ENCODE assay signal across 8 cellular contexts in genomic region chr2:65357959-65358294, GRCh38.
DNase-seq lines count a peak whose midpoint lies in the region; ATAC-seq and TF ChIP-seq lines count a peak whose summit lies in the region.

No MANE protein-coding gene starts in this region.

- no peaks in the 10 kb centered on the region for H3K36me3 ChIP-seq in OCI-LY3 (replicated peaks; ENCODE audit: low read depth, low read length)

- H3K27me3 ChIP-seq in OCI-LY3 (ENCODE audit: low read depth, low read length) (no peaks in the 10 kb centered on the region), foreskin keratinocyte (no peaks in the 10 kb centered on the region)

- H3K4me2 ChIP-seq in OCI-LY3 (ENCODE audit: low read length): peak overlapping the region; percentile 77

- no peak overlapping the region for H2AFZ ChIP-seq in OCI-LY3 (ENCODE audit: low read depth, low read length)

- no peak for DNase-seq in activated T-cell treated with anti-CD3 and anti-CD28 coated beads, Interleukin-2, amount 50 U/mL, for 24 hours
- DNase-seq in activated T-cell treated with anti-CD3 and anti-CD28 coated beads, Interleukin-2, amount 50 U/mL, for 48 hours: no peak
- DNase-seq in stimulated activated naive CD8-positive, alpha-beta T cell treated with anti-CD3 and anti-CD28 coated beads, Interleukin-15, Interleukin-2, amounts not matched to agents 100 U/mL and 50 U/mL, for 24 hours: no peak
- DNase-seq in naive thymus-derived CD8-positive, alpha-beta T cell: no peak
- DNase-seq in foreskin keratinocyte (no peak), cardiac septum (ENCODE audit: low spot score) (no peak)

- H3K27ac ChIP-seq in OCI-LY3 (ENCODE audit: low read length): peak overlapping the region; percentile 40
- H3K27ac ChIP-seq in foreskin keratinocyte: no peak overlapping the region

- H3K4me1 ChIP-seq in OCI-LY3 (ENCODE audit: low read length): peaks cover 38% of the 10 kb centered on the region
- H3K4me1 ChIP-seq in foreskin keratinocyte: peaks cover 27% of the 10 kb centered on the region

- POLR2A ChIA-PET in naive thymus-derived CD8-positive, alpha-beta T cell (lab: Charles Lee): no interaction called here

- peaks cover 61% of the 10 kb centered on the region for H4K20me1 ChIP-seq in OCI-LY3 (ENCODE audit: insufficient read depth, low read length)

- no peaks in the 10 kb centered on the region for H3K9me3 ChIP-seq in OCI-LY3 (ENCODE audit: insufficient read depth, low read length)

- H3K4me1 Mint-ChIP-seq in activated T-cell treated with anti-CD3 and anti-CD28 coated beads, Interleukin-2, amount 50 U/mL, for 24 hours (ENCODE audit: low read depth): peaks cover 42% of the 10 kb centered on the region
- H3K4me1 Mint-ChIP-seq in naive thymus-derived CD8-positive, alpha-beta T cell: no peaks in the 10 kb centered on the region

- H3K79me2 ChIP-seq in OCI-LY3 (ENCODE audit: low read length): peaks cover 61% of the 10 kb centered on the region

- peak; percentile 86 for ATAC-seq in HG02798 (IDR thresholded peaks at IDR 0.05; ENCODE audit: poor library complexity, unreplicated experiment)
- peak; percentile 67 for ATAC-seq in stimulated activated naive CD8-positive, alpha-beta T cell treated with anti-CD3 and anti-CD28 coated beads, Interleukin-15, Interleukin-2, amounts not matched to agents 100 U/mL and 50 U/mL, for 24 hours
- ATAC-seq in naive thymus-derived CD8-positive, alpha-beta T cell: no peak
- no peak for ATAC-seq in foreskin keratinocyte

- H3K27me3 Mint-ChIP-seq in activated T-cell treated with anti-CD3 and anti-CD28 coated beads, Interleukin-2, amount 50 U/mL, for 24 hours: peaks cover 14% of the 10 kb centered on the region
- H3K27me3 Mint-ChIP-seq in naive thymus-derived CD8-positive, alpha-beta T cell: peaks cover 0 to 3% (median 0%) of the 10 kb centered on the region in 5 donors

- peak overlapping the region; percentile 42 for H3K27ac Mint-ChIP-seq in activated T-cell treated with anti-CD3 and anti-CD28 coated beads, Interleukin-2, amount 50 U/mL, for 24 hours
- H3K27ac Mint-ChIP-seq in naive thymus-derived CD8-positive, alpha-beta T cell: no peak overlapping the region

- TF ChIP-seq CTCF in OCI-LY3 (IDR thresholded peaks at IDR 0.05; ENCODE audit: low read depth, low read length) (no peak), foreskin keratinocyte (conservative IDR thresholded peaks at IDR 0.05) (no peak)

- intact Hi-C loops in cardiac septum (cut with DNase I): no loop called here

- H3K9me3 Mint-ChIP-seq in activated T-cell treated with anti-CD3 and anti-CD28 coated beads, Interleukin-2, amount 50 U/mL, for 24 hours: no peaks in the 10 kb centered on the region
- no peaks in the 10 kb centered on the region for H3K9me3 Mint-ChIP-seq in naive thymus-derived CD8-positive, alpha-beta T cell

- peak overlapping the region; percentile 38; the same call in 1 of the 2 replicates for H3K9ac ChIP-seq in OCI-LY3 (ENCODE audit: low read length)

- no peak overlapping the region for H3K4me3 Mint-ChIP-seq in activated T-cell treated with anti-CD3 and anti-CD28 coated beads, Interleukin-2, amount 50 U/mL, for 24 hours
- no peak overlapping the region for H3K4me3 Mint-ChIP-seq in naive thymus-derived CD8-positive, alpha-beta T cell

- H3K36me3 Mint-ChIP-seq in activated T-cell treated with anti-CD3 and anti-CD28 coated beads, Interleukin-2, amount 50 U/mL, for 24 hours (ENCODE audit: low read depth): no peaks in the 10 kb centered on the region
- H3K36me3 Mint-ChIP-seq in naive thymus-derived CD8-positive, alpha-beta T cell: no peaks in the 10 kb centered on the region

- peak overlapping the region; percentile 55 for H3K4me3 ChIP-seq in OCI-LY3 (ENCODE audit: low read length)

Comparison
In these comparisons a context has a peak if more than half of its experiments do, and no peak if none do; other contexts are left out.
1. ATAC-seq: peak in HG02798 (single experiment) and stimulated activated naive CD8-positive, alpha-beta T cell treated with anti-CD3 and anti-CD28 coated beads, Interleukin-15, Interleukin-2, amounts not matched to agents 100 U/mL and 50 U/mL, for 24 hours (single experiment); none in naive thymus-derived CD8-positive, alpha-beta T cell (0 of 2) and foreskin keratinocyte (single experiment).